ENCODE assay signal across 8 cellular contexts in the genomic region with DNA sequence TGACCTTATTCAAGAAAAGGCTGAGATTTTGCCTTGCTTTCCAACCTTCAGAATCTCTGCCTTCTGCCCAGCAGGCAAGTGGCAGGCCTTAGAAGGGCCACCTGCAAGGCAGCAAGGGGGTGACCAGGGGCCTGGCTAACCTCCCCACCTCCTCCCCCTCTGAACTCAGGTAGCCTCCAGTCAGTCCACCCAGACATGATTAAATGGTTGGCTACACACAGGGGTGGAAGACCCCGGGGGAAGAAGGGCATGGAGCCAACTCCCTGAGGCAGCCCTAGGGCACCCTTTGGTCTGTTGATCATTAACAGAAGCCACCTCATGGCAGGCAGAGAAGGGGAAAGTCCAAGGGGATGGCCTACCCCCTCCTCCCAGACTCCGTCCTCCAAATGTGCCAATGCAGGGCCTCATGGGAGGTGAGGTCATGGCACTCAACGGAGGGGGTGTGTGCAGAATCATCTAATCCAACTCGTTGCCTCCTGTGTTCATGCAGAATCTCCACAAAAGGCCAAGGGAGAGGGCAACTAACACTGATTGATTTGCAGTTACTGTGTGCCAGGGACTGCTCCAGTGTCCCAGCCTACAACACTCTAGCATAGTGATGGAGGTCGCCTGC. TPM values are rescaled to one million over a fixed set of nuclear protein-coding genes. Genes with fewer than 3 reads are reported as not detected.
DNase-seq lines count a peak whose midpoint lies in the region; ATAC-seq and TF ChIP-seq lines count a peak whose summit lies in the region.

No MANE protein-coding gene starts in this region.

- no peak overlapping the region for H3K4me3 Mint-ChIP-seq in osteocyte (ENCODE audit: unreplicated experiment)

- in situ Hi-C loops in mammary epithelial cell (cut with MboI; ENCODE audit: low sequenced_read_pairs in 2 of 2), result loop anchor here in 1 of 2 donors (10.0 to 25.0 kb wide), 2 partner anchors 247 to 530 kb away; no protein-coding TSS in a partner anchor

- no TSS peak for BruUV-seq in mammary epithelial cell (replicated peaks; lab: Mats Ljungman, UMichigan)

- ATAC-seq in heart right ventricle (no peak), HG03280 (IDR thresholded peaks at IDR 0.05; ENCODE audit: unreplicated experiment) (no peak)

- H4K20me1 ChIP-seq in mammary epithelial cell (ENCODE audit: insufficient read depth, low read length), result no peaks in the 10 kb centered on the region

- H3K27ac ChIP-seq in left ventricle myocardium inferior (replicated peaks) (peak overlapping the region; percentile 100), heart right ventricle (peak overlapping the region in 4 of 10 donors; percentile 17 to 100 (median 100)), mammary epithelial cell (ENCODE audit: insufficient read depth, low read depth, low read length) (peak overlapping the region; percentile 23)

- TF ChIP-seq CTCF in left ventricle myocardium inferior (IDR thresholded peaks at IDR 0.05; ENCODE audit: borderline replicate concordance), result no peak
- TF ChIP-seq CTCF in heart right ventricle (IDR thresholded peaks at IDR 0.05), result no peak
- no peak for TF ChIP-seq CTCF in mammary epithelial cell (conservative IDR thresholded peaks at IDR 0.05 in 1 of 2, IDR thresholded peaks at IDR 0.05 in 1 of 2; ENCODE audit: extremely low read depth in 1 of 2, insufficient read depth in 1 of 2, low read depth in 1 of 2, low read length in 2 of 2)
- no peak for TF ChIP-seq CTCF in osteocyte (IDR thresholded peaks at IDR 0.05)

- H3K36me3 ChIP-seq in left ventricle myocardium inferior, result peaks cover 24% of the 10 kb centered on the region
- peaks cover 0 to 30% (median 18%) of the 10 kb centered on the region in 9 donors for H3K36me3 ChIP-seq in heart right ventricle
- peaks cover 9% of the 10 kb centered on the region for H3K36me3 ChIP-seq in mammary epithelial cell (ENCODE audit: insufficient read depth, low read length)

- H3K9ac ChIP-seq in mammary epithelial cell (ENCODE audit: insufficient read depth, low read length), result no peak overlapping the region

- no peaks in the 10 kb centered on the region for H3K27me3 Mint-ChIP-seq in osteocyte (ENCODE audit: unreplicated experiment)

- no peaks in the 10 kb centered on the region for H3K9me3 ChIP-seq in left ventricle myocardium inferior (replicated peaks)
- H3K9me3 ChIP-seq in heart right ventricle, result no peaks in the 10 kb centered on the region
- no peaks in the 10 kb centered on the region for H3K9me3 ChIP-seq in mammary epithelial cell (replicated peaks; ENCODE audit: insufficient read depth, low read length)

- H3K79me2 ChIP-seq in mammary epithelial cell (ENCODE audit: insufficient read depth, low read length), result peaks cover 12% of the 10 kb centered on the region

- CTCF ChIA-PET in mammary epithelial cell (lab: Charles Lee; ENCODE audit: low non-redundant PET), result interaction anchor here (0.7 kb wide), 1 partner anchor 101 kb away, joined by 5 read pairs; no protein-coding TSS in a partner anchor

- no peaks in the 10 kb centered on the region for H3K9me3 Mint-ChIP-seq in osteocyte (ENCODE audit: unreplicated experiment)

- no peak overlapping the region for H3K4me3 ChIP-seq in left ventricle myocardium inferior
- H3K4me3 ChIP-seq in heart right ventricle, result no peak overlapping the region
- H3K4me3 ChIP-seq in mammary epithelial cell (replicated peaks in 1 of 3; ENCODE audit: insufficient read depth in 1 of 3, low read depth in 2 of 3, low read length in 3 of 3), result no peak overlapping the region

- dilution Hi-C loops in mammary epithelial cell (cut with HindIII; ENCODE audit: low sequenced_read_pairs), result no loop called here

- H3K36me3 Mint-ChIP-seq in osteocyte (ENCODE audit: unreplicated experiment), result peaks cover 26% of the 10 kb centered on the region

- intact Hi-C loops in left ventricle myocardium inferior (cut with micrococcal nuclease) (no loop called here), heart right ventricle (cut with DNase I) (loop anchor here in 5 of 10 donors (5.0 to 10.0 kb wide), 4 partner anchors 52 to 260 kb away; no protein-coding TSS in a partner anchor), mammary epithelial cell (cut with micrococcal nuclease) (no loop called here)

- no peaks in the 10 kb centered on the region for H3K27me3 ChIP-seq in left ventricle myocardium inferior (ENCODE audit: low read depth)
- H3K27me3 ChIP-seq in heart right ventricle, result no peaks in the 10 kb centered on the region
- no peaks in the 10 kb centered on the region for H3K27me3 ChIP-seq in mammary epithelial cell (ENCODE audit: insufficient read depth, low read length)

- no peak overlapping the region for H3K4me2 ChIP-seq in mammary epithelial cell (ENCODE audit: insufficient read depth, low read depth, low read length)

- no peak overlapping the region for H3K27ac Mint-ChIP-seq in osteocyte (ENCODE audit: unreplicated experiment)

- no peak overlapping the region for H2AFZ ChIP-seq in mammary epithelial cell (ENCODE audit: low read depth, low read length)

- DNase-seq in left ventricle myocardium inferior (no peak), heart right ventricle (no peak), mammary epithelial cell (no peak), mucosa of gallbladder (ENCODE audit: low spot score) (peak; percentile 93), osteocyte (ENCODE audit: extremely low spot score, unreplicated experiment) (no peak), NCI-H1092 treated with DMSO at 0.1 percent for 48 hours (lab: John Stamatoyannopoulos, UW) (no peak), SIG-M5 (lab: John Stamatoyannopoulos, UW) (no peak)

- peaks cover 53% of the 10 kb centered on the region for H3K4me1 Mint-ChIP-seq in osteocyte (ENCODE audit: unreplicated experiment)

- 68 to 70% methylated on average over 5 of the region's 5 CpGs for WGBS in heart right ventricle, 2 donors
- 59% methylated on average over 5 of the region's 5 CpGs for WGBS in mammary epithelial cell (ENCODE audit: low coverage, missing lambda C conversion rate)

- peaks cover 70% of the 10 kb centered on the region for H3K4me1 ChIP-seq in left ventricle myocardium inferior
- peaks cover 9 to 81% (median 56%) of the 10 kb centered on the region in 9 donors for H3K4me1 ChIP-seq in heart right ventricle
- H3K4me1 ChIP-seq in mammary epithelial cell (ENCODE audit: insufficient read depth, low read length), result peaks cover 51% of the 10 kb centered on the region

RNA-seq across cellular contexts. Expression of gene ZFP36L1, which starts 8.5 kb away (rescaled TPM):
- total RNA-seq in left ventricle myocardium inferior, result 48.0 TPM
- total RNA-seq in heart right ventricle, result 100 to 1,000 TPM in 2 of 10 donors, 10 to 100 TPM in 8; 46.5 to 127 (median 55.3) TPM
- polyA plus RNA-seq in heart right ventricle, result 10 to 100 TPM; 40.8 to 41.1 TPM
- 100 to 1,000 TPM; 169 to 373 TPM for total RNA-seq in mammary epithelial cell
- 140 TPM for polyA plus RNA-seq in mammary epithelial cell
- polyA minus RNA-seq in mammary epithelial cell, result 99.0 TPM
- 398 TPM for total RNA-seq in mucosa of gallbladder
- total RNA-seq in osteocyte, result 311 and 352 TPM in 2 replicates
